ENCODE assay signal across 8 cellular contexts in the genomic region with DNA sequence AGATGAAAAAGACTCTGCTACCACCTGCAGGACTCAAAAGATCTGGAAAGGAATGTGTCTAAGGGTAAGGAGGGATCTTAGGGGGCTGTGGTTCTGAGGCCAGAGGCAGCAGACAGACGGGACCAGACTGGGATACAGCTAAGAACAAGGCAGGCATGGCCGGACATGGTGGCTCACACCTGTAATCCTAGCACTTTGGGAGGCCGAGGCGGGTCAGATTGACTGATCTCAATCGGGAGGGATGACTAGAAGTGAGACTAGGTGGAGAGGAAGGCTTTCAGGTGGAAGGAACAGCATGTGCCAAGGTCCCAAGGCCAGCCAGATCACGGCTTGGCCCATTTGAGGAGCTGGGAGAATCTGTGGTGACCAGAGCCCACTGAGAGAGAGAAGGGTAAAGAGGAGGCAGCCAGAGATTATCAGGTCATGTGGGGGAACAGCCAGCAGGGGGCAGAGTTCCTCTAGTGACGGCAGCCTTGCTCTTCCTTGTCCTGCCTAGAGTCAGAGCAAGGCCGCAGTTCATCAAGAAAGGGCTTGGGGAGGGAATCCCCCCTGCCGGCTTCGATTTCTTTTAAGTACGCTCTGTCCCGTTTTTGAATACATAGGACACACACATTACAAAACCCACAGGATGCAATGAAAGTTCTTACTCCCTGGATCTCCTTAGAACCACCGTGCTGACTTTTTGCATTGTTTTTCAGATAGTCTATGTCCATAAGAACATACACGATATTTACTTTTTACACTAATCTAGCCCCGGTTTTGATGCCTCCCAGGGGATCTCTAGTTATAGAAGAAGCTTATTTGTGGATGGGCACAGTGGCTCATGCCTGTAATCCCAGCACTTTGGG. TPM values are rescaled to one million over a fixed set of nuclear protein-coding genes. Genes with fewer than 3 reads are reported as not detected.
DNase-seq lines count a peak whose midpoint lies in the region; ATAC-seq and TF ChIP-seq lines count a peak whose summit lies in the region.

No MANE protein-coding gene starts in this region.

- no peak overlapping the region for H3K18ac ChIP-seq in neuronal stem cell (ENCODE audit: low read length)

- H3K27ac ChIP-seq in Panc1 (ENCODE audit: low read length) (no peak overlapping the region), neuronal stem cell (replicated peaks; ENCODE audit: low read length) (no peak overlapping the region)

- H3K27me3 ChIP-seq in Panc1 (ENCODE audit: control insufficient read depth, insufficient read depth, low read length): no peaks in the 10 kb centered on the region
- H3K27me3 ChIP-seq in neuronal stem cell (ENCODE audit: control insufficient read depth in 3 of 3, insufficient read depth in 3 of 3, low read depth in 1 of 3, low read length in 3 of 3): peaks cover 0 to 45% (median 22%) of the 10 kb centered on the region in 3 experiments

- H3K9me3 Mint-ChIP-seq in activated T-cell treated with anti-CD3 and anti-CD28 coated beads, Interleukin-2, amount 50 U/mL, for 4 hours: no peaks in the 10 kb centered on the region

- in situ Hi-C loops in KBM-7 (cut with MboI; ENCODE audit: low pct_unique_long_range_greater_than_20kb, low sequenced_read_pairs) (loop anchor here (5.0 kb wide), 1 partner anchor 83 kb away; no protein-coding TSS in a partner anchor), Panc1 (cut with HindIII; ENCODE audit: low pct_unique_long_range_greater_than_20kb, low sequenced_read_pairs) (no loop called here)

- no peaks in the 10 kb centered on the region for H3K36me3 Mint-ChIP-seq in activated T-cell treated with anti-CD3 and anti-CD28 coated beads, Interleukin-2, amount 50 U/mL, for 4 hours (ENCODE audit: insufficient read depth)

- H2BK120ac ChIP-seq in neuronal stem cell (ENCODE audit: low read depth, low read length): no peak overlapping the region

- no peak overlapping the region for H3K4ac ChIP-seq in neuronal stem cell (ENCODE audit: low read length)

- H3K36me3 ChIP-seq in Panc1 (ENCODE audit: control insufficient read depth, insufficient read depth, low read length) (no peaks in the 10 kb centered on the region; the same call in 1 of the 2 replicates), neuronal stem cell (replicated peaks in 1 of 2; ENCODE audit: control insufficient read depth in 2 of 2, insufficient read depth in 2 of 2, low read length in 2 of 2) (no peaks in the 10 kb centered on the region)

- H4K8ac ChIP-seq in neuronal stem cell (ENCODE audit: low read depth, low read length): no peak overlapping the region

- peaks cover 55% of the 10 kb centered on the region for H3K27me3 Mint-ChIP-seq in activated T-cell treated with anti-CD3 and anti-CD28 coated beads, Interleukin-2, amount 50 U/mL, for 4 hours (ENCODE audit: low read depth)

- no peaks in the 10 kb centered on the region for H3K9me3 ChIP-seq in Panc1 (ENCODE audit: control insufficient read depth, insufficient read depth, low read depth, low read length)
- H3K9me3 ChIP-seq in neuronal stem cell (replicated peaks in 1 of 2; ENCODE audit: control insufficient read depth in 2 of 2, insufficient read depth in 1 of 2, low read depth in 1 of 2, low read length in 2 of 2): no peaks in the 10 kb centered on the region

- TF ChIP-seq CTCF in Panc1 (IDR thresholded peaks at IDR 0.05): peak; percentile 80
- peak; percentile 81 for TF ChIP-seq CTCF in fibroblast of mammary gland (conservative IDR thresholded peaks at IDR 0.05; ENCODE audit: control insufficient read depth, insufficient read depth, low read depth, low read length)

- H3K23ac ChIP-seq in neuronal stem cell (ENCODE audit: low read depth, low read length, poor library complexity): no peak overlapping the region

- WGBS in neuronal stem cell (ENCODE audit: extremely low coverage in 2 of 2, insufficient read length in 2 of 2, insufficient replicate concordance in 1 of 2), 2 donors: no CpG with 5 or more reads among the region's 15 CpGs

- H3K4me3 Mint-ChIP-seq in activated T-cell treated with anti-CD3 and anti-CD28 coated beads, Interleukin-2, amount 50 U/mL, for 4 hours: no peak overlapping the region

- H2BK12ac ChIP-seq in neuronal stem cell (ENCODE audit: low read length): no peak overlapping the region

- H4K91ac ChIP-seq in neuronal stem cell (ENCODE audit: low read depth, low read length, poor library complexity): no peak overlapping the region

- POLR2A ChIA-PET in Panc1 (lab: Charles Lee): no interaction called here

- no peaks in the 10 kb centered on the region for H3K79me1 ChIP-seq in neuronal stem cell (ENCODE audit: low read depth, low read length)

- H3K4me2 ChIP-seq in neuronal stem cell (ENCODE audit: insufficient read depth, low read length, poor library complexity, severe bottlenecking): no peak overlapping the region

- no peak overlapping the region for H2BK5ac ChIP-seq in neuronal stem cell (ENCODE audit: low read length)

- DNase-seq in GM04504 (ENCODE audit: low read depth) (peak; percentile 38), KBM-7 (peak; percentile 96), Panc1 (ENCODE audit: low read depth, low spot score) (peak; percentile 63), fibroblast of mammary gland (ENCODE audit: low read depth) (peak; percentile 76), neuronal stem cell (ENCODE audit: low spot score) (peak; percentile 88), stromal cell of bone marrow (ENCODE audit: low read depth) (peak; percentile 57)
- DNase-seq in activated T-cell treated with anti-CD3 and anti-CD28 coated beads, Interleukin-2, amount 50 U/mL, for 4 hours: peak; percentile 83

- CTCF ChIA-PET in Panc1 (lab: Charles Lee): interaction anchor here (0.9 to 7.6 kb wide), 3 partner anchors 34 to 87 kb away, joined by 4 to 134 read pairs (median 10); partner anchors contain the start of gene WDR38

- intact Hi-C loops in Panc1 (cut with micrococcal nuclease; ENCODE audit: unreplicated experiment): no loop called here

- H3K4me3 ChIP-seq in Panc1 (ENCODE audit: low read depth in 2 of 2, low read length in 2 of 2) (no peak overlapping the region), fibroblast of mammary gland (ENCODE audit: control insufficient read depth, low read depth, low read length) (no peak overlapping the region), neuronal stem cell (ENCODE audit: low read length in 2 of 2) (no peak overlapping the region)

- H3K9ac ChIP-seq in neuronal stem cell (ENCODE audit: low read depth, low read length, poor library complexity): no peak overlapping the region

- no TSS peak for BruUV-seq in Panc1 (replicated peaks; lab: Mats Ljungman, UMichigan)

- no peak overlapping the region for H2BK15ac ChIP-seq in neuronal stem cell (ENCODE audit: low read length)

- ATAC-seq in Panc1 (peak; percentile 34), HG03460 (IDR thresholded peaks at IDR 0.05; ENCODE audit: unreplicated experiment) (no peak)
- peak; percentile 10 to 23 for ATAC-seq in activated T-cell treated with anti-CD3 and anti-CD28 coated beads, Interleukin-2, amount 50 U/mL, for 4 hours

- H3K4me1 Mint-ChIP-seq in activated T-cell treated with anti-CD3 and anti-CD28 coated beads, Interleukin-2, amount 50 U/mL, for 4 hours (ENCODE audit: low read depth): peaks cover 35% of the 10 kb centered on the region

- H2AK5ac ChIP-seq in neuronal stem cell (ENCODE audit: low read depth, low read length): no peak overlapping the region

- H3K4me1 ChIP-seq in Panc1 (ENCODE audit: control insufficient read depth, insufficient read depth, low read length) (peaks cover 9% of the 10 kb centered on the region), neuronal stem cell (ENCODE audit: control insufficient read depth in 2 of 2, insufficient read depth in 1 of 2, low read depth in 1 of 2, low read length in 2 of 2) (peaks cover 12 to 14% of the 10 kb centered on the region in 2 donors)

- peak overlapping the region; percentile 62 for H2AFZ ChIP-seq in neuronal stem cell (ENCODE audit: low read length)

- no peak overlapping the region for H3K14ac ChIP-seq in neuronal stem cell (ENCODE audit: low read length)

RNA-seq across cellular contexts. Expression of gene OLFML2A, which starts 2.6 kb away (rescaled TPM):
- 44.5 TPM for total RNA-seq in Panc1 (2021; ENCODE audit: unreplicated experiment)
- polyA plus RNA-seq in Panc1 (2012; ENCODE audit: insufficient read length): 34.5 TPM
- total RNA-seq in activated T-cell treated with anti-CD3 and anti-CD28 coated beads, Interleukin-2, amount 50 U/mL, for 4 hours: under 1 TPM in 1 of 3 donors, not detected in 2; 0.03 TPM
- 3.4 TPM for polyA plus RNA-seq in neuronal stem cell (2013, experiment 1 of 2)
- 3.6 TPM for polyA plus RNA-seq in neuronal stem cell (2013, experiment 2 of 2)

RNA-seq across cellular contexts. Expression of gene NR6A1, which starts 3.2 kb away (rescaled TPM):
- total RNA-seq in Panc1 (2021; ENCODE audit: unreplicated experiment): 7.6 TPM
- polyA plus RNA-seq in Panc1 (2012; ENCODE audit: insufficient read length): 2.5 TPM
- total RNA-seq in activated T-cell treated with anti-CD3 and anti-CD28 coated beads, Interleukin-2, amount 50 U/mL, for 4 hours: 1 to 10 TPM; 2.3 to 3.5 (median 2.7) TPM
- 109 TPM for polyA plus RNA-seq in neuronal stem cell (2013, experiment 1 of 2)
- 113 TPM for polyA plus RNA-seq in neuronal stem cell (2013, experiment 2 of 2)

Comparison
In these comparisons a context has a peak if more than half of its experiments do, and no peak if none do; other contexts are left out.
1. DNase-seq: peak in every context shown above with its lines; median percentile 96 in KBM-7; 88 in neuronal stem cell; 83 in activated T-cell treated with anti-CD3 and anti-CD28 coated beads, Interleukin-2, amount 50 U/mL, for 4 hours; 76 in fibroblast of mammary gland; 63 in Panc1; 57 in stromal cell of bone marrow; 38 in GM04504.
2. RNA of gene OLFML2A, which starts 2.6 kb away (total RNA-seq): 44.5 TPM in Panc1 (single experiment); 0.03 TPM in activated T-cell treated with anti-CD3 and anti-CD28 coated beads, Interleukin-2, amount 50 U/mL, for 4 hours; every median in the first group is over 10 times any median in the second.